21 cellular contexts compared by ENCODE assay signal in genomic region chr14:95244587-95244986, GRCh38.
DNase-seq lines count a peak whose midpoint lies in the region; ATAC-seq, FAIRE-seq and TF ChIP-seq lines count a peak whose summit lies in the region.
"Had no signal": no experiment of that assay in that cellular context is flagged by ENCODE, and none has a peak within 500 bp of the region (broad histone marks: within the 10 kb centered on the region; RNA-seq: fewer than 3 reads in every experiment).

No MANE protein-coding gene starts in this region.

- no peaks in the 10 kb centered on the region for H4K20me1 ChIP-seq in hepatocyte (ENCODE audit: insufficient read depth, poor library complexity, severe bottlenecking)
- H4K20me1 ChIP-seq: BLaER1 treated with 17β-estradiol and CSF1 and Interleukin-3, amounts not matched to agents 10 nM and 100 nM had no signal

- POLR2A ChIA-PET in HEK293 (lab: Yijun Ruan, JAX) = no interaction called here

- CTCF ChIA-PET in HEK293 (lab: Yijun Ruan, JAX) = no interaction called here

- no peak for ATAC-seq in HG03442 (IDR thresholded peaks at IDR 0.05; ENCODE audit: unreplicated experiment)
- ATAC-seq: CD8-positive, alpha-beta T cell; GM12878 had no signal

- H3K36me3 ChIP-seq in HEK293 (ENCODE audit: control insufficient read depth in 2 of 2, insufficient read depth in 1 of 2, low read length in 2 of 2) = no peaks in the 10 kb centered on the region
- H3K36me3 ChIP-seq in hepatocyte (replicated peaks; ENCODE audit: insufficient read depth, low read depth) = no peaks in the 10 kb centered on the region
- H3K36me3 ChIP-seq: BLaER1 treated with 17β-estradiol and CSF1 and Interleukin-3, amounts not matched to agents 10 nM and 100 nM had no signal

- no peaks in the 10 kb centered on the region for H3K79me2 ChIP-seq in hepatocyte

- in situ Hi-C loops in SK-MEL-5 (cut with HindIII; ENCODE audit: low pct_unique_long_range_greater_than_20kb, low sequenced_read_pairs) = no loop called here

- H3K4me1 ChIP-seq in HEK293 (ENCODE audit: control insufficient read depth, insufficient read depth, low read length) = 0 out of 2 replicates have a peak, but pooled peaks cover 2% of the 10 kb centered on the region
- H3K4me1 ChIP-seq in hepatocyte (ENCODE audit: insufficient read depth) = peaks cover 15% of the 10 kb centered on the region

- no peaks in the 10 kb centered on the region for H3K9me3 ChIP-seq in HEK293 (ENCODE audit: control insufficient read depth, insufficient read depth, low read depth, low read length)
- no peaks in the 10 kb centered on the region for H3K9me3 ChIP-seq in hepatocyte (ENCODE audit: low read depth)

- no peak overlapping the region for H2AFZ ChIP-seq in hepatocyte

- H3K27me3 ChIP-seq in hepatocyte = no peaks in the 10 kb centered on the region
- H3K27me3 ChIP-seq: BLaER1 treated with 17β-estradiol and CSF1 and Interleukin-3, amounts not matched to agents 10 nM and 100 nM had no signal

- 99% methylated on average over 3 of the region's 3 CpGs for WGBS in hepatocyte (ENCODE audit: low lambda C conversion rate, missing lambda C conversion rate)

- no peak overlapping the region for H3K27ac ChIP-seq in HEK293 (ENCODE audit: extremely low read depth, low read depth, low read length)
- no peak overlapping the region for H3K27ac ChIP-seq in hepatocyte
- H3K27ac ChIP-seq: BLaER1 treated with 17β-estradiol and CSF1 and Interleukin-3, amounts not matched to agents 10 nM and 100 nM; C4-2B had no signal

- H3K4me3 ChIP-seq in HEK293 (ENCODE audit: low read depth, low read length) (no peak overlapping the region), hepatocyte (no peak overlapping the region)
- H3K4me3 ChIP-seq: BLaER1 treated with 17β-estradiol and CSF1 and Interleukin-3, amounts not matched to agents 10 nM and 100 nM; GM12878 had no signal

- peak; percentile 13 for FAIRE-seq in GM12891 (lab: Jason Lieb, UNC)
- FAIRE-seq: GM12878 had no signal

- TF ChIP-seq CTCF in HEK293 (tag by site-specific recombination; IDR thresholded peaks at IDR 0.05) = no peak
- TF ChIP-seq CTCF in hepatocyte (IDR thresholded peaks at IDR 0.05; ENCODE audit: poor library complexity) = no peak

- TF ChIP-seq POLR2A in GM12891 (IDR thresholded peaks at IDR 0.05; ENCODE audit: low read depth, low read length) = no peak

- no peak overlapping the region for H3K4me2 ChIP-seq in hepatocyte
- H3K4me2 ChIP-seq: BLaER1 treated with 17β-estradiol and CSF1 and Interleukin-3, amounts not matched to agents 10 nM and 100 nM had no signal

- DNase-seq in GM12891 (ENCODE audit: insufficient read length, low spot score) (no peak), SK-MEL-5 (ENCODE audit: low read depth, low spot score) (peak; percentile 34), hepatocyte (ENCODE audit: low spot score) (no peak)
- no peak for DNase-seq in activated T-cell treated with anti-CD3 and anti-CD28 coated beads, Interleukin-2, amount 50 U/mL, for 1 hour
- DNase-seq: 8988T; ACHN; CD4-positive, alpha-beta T cell; CD8-positive, alpha-beta T cell; COR-L47; DMS 273 treated with DMSO at 0.1 percent for 48 hours; DMS153; DMS53; DMS79; DND-41; EL; GDM1 had no signal

- no peaks in the 10 kb centered on the region for H3K9me2 ChIP-seq in hepatocyte (replicated peaks; ENCODE audit: insufficient read depth)

TF ChIP-seq in GM12891, 5 proteins besides CTCF, POLR2A, EP300 and RAD21:
- no peak for TF ChIP-seq POU2F2 (IDR thresholded peaks at IDR 0.05; ENCODE audit: low read depth, low read length)
- TF ChIP-seq POLR2AphosphoS5 (IDR thresholded peaks at IDR 0.05; ENCODE audit: low read depth, low read length) = no peak
- no peak for TF ChIP-seq SPI1 (IDR thresholded peaks at IDR 0.05; ENCODE audit: low read depth, low read length)
- no peak for TF ChIP-seq PAX5 (IDR thresholded peaks at IDR 0.05; ENCODE audit: insufficient read depth, low read length, severe bottlenecking)
- TF ChIP-seq TAF1 (IDR thresholded peaks at IDR 0.05; ENCODE audit: low read depth, low read length) = no peak

TF ChIP-seq in HEK293, 187 proteins besides CTCF, POLR2A, EP300 and RAD21:
- TF ChIP-seq ZNF280D (tag by site-specific recombination; IDR thresholded peaks at IDR 0.05) = no peak
- peak; percentile 91; the same call in 1 of the 2 replicates for TF ChIP-seq MZF1 (tag by site-specific recombination; IDR thresholded peaks at IDR 0.05; ENCODE audit: borderline replicate concordance)
